ENCODE assay signal across 1 cellular context in the genomic region with DNA sequence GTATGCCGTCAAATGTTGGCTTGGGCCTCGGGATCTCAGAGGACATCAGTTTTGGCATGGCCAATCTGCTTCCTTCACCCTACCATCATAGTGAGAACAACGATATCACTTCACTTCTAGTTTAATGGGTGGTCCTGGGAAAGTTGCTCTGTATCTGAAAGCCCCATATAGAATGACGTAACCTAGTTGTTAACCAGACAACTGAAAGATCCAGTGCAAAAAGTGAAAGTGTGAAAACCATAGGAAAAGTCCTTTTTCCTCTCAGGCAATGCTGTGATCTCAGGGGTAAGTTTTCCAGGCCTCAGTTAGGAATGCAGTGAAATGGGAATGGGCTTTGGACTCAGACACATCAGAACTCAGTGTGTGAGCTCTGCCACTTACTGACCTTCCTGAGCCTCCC.
TF ChIP-seq lines count a peak whose summit lies in the region.

No MANE protein-coding gene starts in this region.

TF ChIP-seq in GM23338, 12 proteins besides CTCF, POLR2A, EP300 and RAD21 (continued from another document):
- TF ChIP-seq, protein P1, sequence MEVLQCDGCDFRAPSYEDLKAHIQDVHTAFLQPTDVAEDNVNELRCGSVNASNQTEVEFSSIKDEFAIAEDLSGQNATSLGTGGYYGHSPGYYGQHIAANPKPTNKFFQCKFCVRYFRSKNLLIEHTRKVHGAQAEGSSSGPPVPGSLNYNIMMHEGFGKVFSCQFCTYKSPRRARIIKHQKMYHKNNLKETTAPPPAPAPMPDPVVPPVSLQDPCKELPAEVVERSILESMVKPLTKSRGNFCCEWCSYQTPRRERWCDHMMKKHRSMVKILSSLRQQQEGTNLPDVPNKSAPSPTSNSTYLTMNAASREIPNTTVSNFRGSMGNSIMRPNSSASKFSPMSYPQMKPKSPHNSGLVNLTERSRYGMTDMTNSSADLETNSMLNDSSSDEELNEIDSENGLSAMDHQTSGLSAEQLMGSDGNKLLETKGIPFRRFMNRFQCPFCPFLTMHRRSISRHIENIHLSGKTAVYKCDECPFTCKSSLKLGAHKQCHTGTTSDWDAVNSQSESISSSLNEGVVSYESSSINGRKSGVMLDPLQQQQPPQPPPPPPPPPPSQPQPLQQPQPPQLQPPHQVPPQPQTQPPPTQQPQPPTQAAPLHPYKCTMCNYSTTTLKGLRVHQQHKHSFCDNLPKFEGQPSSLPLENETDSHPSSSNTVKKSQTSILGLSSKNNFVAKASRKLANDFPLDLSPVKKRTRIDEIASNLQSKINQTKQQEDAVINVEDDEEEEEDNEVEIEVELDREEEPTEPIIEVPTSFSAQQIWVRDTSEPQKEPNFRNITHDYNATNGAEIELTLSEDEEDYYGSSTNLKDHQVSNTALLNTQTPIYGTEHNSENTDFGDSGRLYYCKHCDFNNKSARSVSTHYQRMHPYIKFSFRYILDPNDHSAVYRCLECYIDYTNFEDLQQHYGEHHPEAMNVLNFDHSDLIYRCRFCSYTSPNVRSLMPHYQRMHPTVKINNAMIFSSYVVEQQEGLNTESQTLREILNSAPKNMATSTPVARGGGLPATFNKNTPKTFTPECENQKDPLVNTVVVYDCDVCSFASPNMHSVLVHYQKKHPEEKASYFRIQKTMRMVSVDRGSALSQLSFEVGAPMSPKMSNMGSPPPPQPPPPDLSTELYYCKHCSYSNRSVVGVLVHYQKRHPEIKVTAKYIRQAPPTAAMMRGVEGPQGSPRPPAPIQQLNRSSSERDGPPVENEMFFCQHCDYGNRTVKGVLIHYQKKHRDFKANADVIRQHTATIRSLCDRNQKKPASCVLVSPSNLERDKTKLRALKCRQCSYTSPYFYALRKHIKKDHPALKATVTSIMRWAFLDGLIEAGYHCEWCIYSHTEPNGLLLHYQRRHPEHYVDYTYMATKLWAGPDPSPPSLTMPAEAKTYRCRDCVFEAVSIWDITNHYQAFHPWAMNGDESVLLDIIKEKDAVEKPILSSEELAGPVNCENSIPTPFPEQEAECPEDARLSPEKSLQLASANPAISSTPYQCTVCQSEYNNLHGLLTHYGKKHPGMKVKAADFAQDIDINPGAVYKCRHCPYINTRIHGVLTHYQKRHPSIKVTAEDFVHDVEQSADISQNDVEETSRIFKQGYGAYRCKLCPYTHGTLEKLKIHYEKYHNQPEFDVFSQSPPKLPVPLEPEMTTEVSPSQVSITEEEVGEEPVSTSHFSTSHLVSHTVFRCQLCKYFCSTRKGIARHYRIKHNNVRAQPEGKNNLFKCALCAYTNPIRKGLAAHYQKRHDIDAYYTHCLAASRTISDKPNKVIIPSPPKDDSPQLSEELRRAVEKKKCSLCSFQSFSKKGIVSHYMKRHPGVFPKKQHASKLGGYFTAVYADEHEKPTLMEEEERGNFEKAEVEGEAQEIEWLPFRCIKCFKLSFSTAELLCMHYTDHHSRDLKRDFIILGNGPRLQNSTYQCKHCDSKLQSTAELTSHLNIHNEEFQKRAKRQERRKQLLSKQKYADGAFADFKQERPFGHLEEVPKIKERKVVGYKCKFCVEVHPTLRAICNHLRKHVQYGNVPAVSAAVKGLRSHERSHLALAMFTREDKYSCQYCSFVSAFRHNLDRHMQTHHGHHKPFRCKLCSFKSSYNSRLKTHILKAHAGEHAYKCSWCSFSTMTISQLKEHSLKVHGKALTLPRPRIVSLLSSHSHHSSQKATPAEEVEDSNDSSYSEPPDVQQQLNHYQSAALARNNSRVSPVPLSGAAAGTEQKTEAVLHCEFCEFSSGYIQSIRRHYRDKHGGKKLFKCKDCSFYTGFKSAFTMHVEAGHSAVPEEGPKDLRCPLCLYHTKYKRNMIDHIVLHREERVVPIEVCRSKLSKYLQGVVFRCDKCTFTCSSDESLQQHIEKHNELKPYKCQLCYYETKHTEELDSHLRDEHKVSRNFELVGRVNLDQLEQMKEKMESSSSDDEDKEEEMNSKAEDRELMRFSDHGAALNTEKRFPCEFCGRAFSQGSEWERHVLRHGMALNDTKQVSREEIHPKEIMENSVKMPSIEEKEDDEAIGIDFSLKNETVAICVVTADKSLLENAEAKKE (CRISPR knock-in tag; IDR thresholded peaks at IDR 0.05) = no peak
- no peak for TF ChIP-seq STAT1 (IDR thresholded peaks at IDR 0.05; ENCODE audit: unreplicated experiment)
